ENCODE assay signal across 20 cellular contexts in the genomic region with DNA sequence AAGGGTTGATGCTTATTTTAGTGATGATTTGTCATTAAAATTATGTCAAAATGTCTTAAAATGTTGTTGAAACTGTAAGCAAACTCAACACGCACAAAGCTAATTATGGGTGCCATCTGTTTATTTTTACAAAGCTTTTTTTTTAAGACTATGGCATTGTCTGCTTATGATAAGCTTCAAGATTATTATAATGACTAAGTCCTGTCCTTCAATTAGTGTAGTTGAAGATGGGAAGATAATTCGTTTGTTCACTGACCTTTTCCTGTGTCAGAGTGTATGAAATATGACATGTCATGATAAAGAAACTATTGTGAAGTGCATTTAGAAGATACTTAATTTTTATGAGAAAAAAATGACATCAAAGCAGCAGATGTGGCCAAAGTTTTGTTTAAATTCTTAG.
DNase-seq lines count a peak whose midpoint lies in the region; ATAC-seq, FAIRE-seq and TF ChIP-seq lines count a peak whose summit lies in the region.
"Had no signal": no experiment of that assay in that cellular context is flagged by ENCODE, and none has a peak within 500 bp of the region (broad histone marks: within the 10 kb centered on the region; RNA-seq: fewer than 3 reads in every experiment).

No MANE protein-coding gene starts in this region.

- no peak overlapping the region for H3K9ac ChIP-seq in K562 (ENCODE audit: insufficient read depth in 1 of 2, low read depth in 2 of 2, low read length in 2 of 2)

- TF ChIP-seq RAD21 in K562 (CRISPR knock-in tag; conservative IDR thresholded peaks at IDR 0.05 in 1 of 2, IDR thresholded peaks at IDR 0.05 in 1 of 2) = no peak

- in situ Hi-C loops in K562 (cut with MboI) = no loop called here

- no peaks in the 10 kb centered on the region for H3K79me2 ChIP-seq in K562 (ENCODE audit: control insufficient read depth, insufficient read depth, low read length)

- intact Hi-C loops in K562 (cut with micrococcal nuclease) (no loop called here), testis (cut with DNase I; ENCODE audit: low total_unique reads) (no loop called here)

- no peak overlapping the region for H3K4me3 ChIP-seq in K562
- H3K4me3 ChIP-seq in testis = no peak overlapping the region
- H3K4me3 ChIP-seq: PC-9 had no signal

- 23% methylated on average over 2 of the region's 2 CpGs for WGBS in K562 (ENCODE audit: insufficient coverage, low coverage, missing lambda C conversion rate)
- 69 to 73% methylated on average over 2 of the region's 2 CpGs for WGBS in testis, 2 donors

- DNase-seq in NCI-H2227 treated with DMSO at 0.1 percent for 48 hours (lab: John Stamatoyannopoulos, UW) = peak; percentile 34
- DNase-seq in NCI-H2227 (lab: John Stamatoyannopoulos, UW; ENCODE audit: unreplicated experiment) = no peak
- DNase-seq in SK-N-DZ (ENCODE audit: low spot score) = peak; percentile 43
- no peak for DNase-seq in K562 (ENCODE audit: extremely low read depth in 1 of 4, low spot score in 3 of 4)
- no peak for DNase-seq in left lobe of liver (ENCODE audit: low spot score)
- DNase-seq in effector CD4-positive, alpha-beta T cell = no peak
- no peak for DNase-seq in testis
- no peak for DNase-seq in GF-D8 (lab: John Stamatoyannopoulos, UW)
- DNase-seq: MM.1S, NCI-H1105, NCI-H187, NCI-H2107, NCI-H748 treated with DMSO at 0.1 percent for 48 hours, PC-9, SIG-M5 had no signal

- TF ChIP-seq EP300 in K562 (IDR thresholded peaks at IDR 0.05; ENCODE audit: low read length) = no peak

- no peaks in the 10 kb centered on the region for H3K4me1 ChIP-seq in K562 (replicated peaks in 1 of 2; ENCODE audit: control insufficient read depth in 2 of 2, insufficient read depth in 2 of 2, low read length in 2 of 2)
- no peaks in the 10 kb centered on the region for H3K4me1 ChIP-seq in testis

- H3K36me3 ChIP-seq in K562 (ENCODE audit: control insufficient read depth, insufficient read depth, low read length) (no peaks in the 10 kb centered on the region), testis (ENCODE audit: low read depth, missing control alignments) (no peaks in the 10 kb centered on the region)

- H3K9me3 ChIP-seq in K562 (replicated peaks; ENCODE audit: control insufficient read depth, insufficient read depth, low read depth, low read length) = no peaks in the 10 kb centered on the region
- H3K9me3 ChIP-seq in testis = no peaks in the 10 kb centered on the region

- FAIRE-seq in K562 (lab: Jason Lieb, UNC) = no peak
- FAIRE-seq: GM12892, GM18507, H1 had no signal

- H3K9me1 ChIP-seq in K562 (ENCODE audit: control insufficient read depth, insufficient read depth, low read length) = no peaks in the 10 kb centered on the region

- no peak overlapping the region for H2AFZ ChIP-seq in K562 (ENCODE audit: low read depth, low read length)
- H2AFZ ChIP-seq: PC-9 had no signal

- no peaks in the 10 kb centered on the region for H4K20me1 ChIP-seq in K562 (replicated peaks; ENCODE audit: control insufficient read depth, insufficient read depth, low read length)

- no peaks in the 10 kb centered on the region for H3K27me3 ChIP-seq in K562 (ENCODE audit: control insufficient read depth in 2 of 2, insufficient read depth in 2 of 2, low read length in 2 of 2)
- no peaks in the 10 kb centered on the region for H3K27me3 ChIP-seq in testis

- ATAC-seq in K562 = no peak
- ATAC-seq in left lobe of liver = no peak

- no peak for TF ChIP-seq POLR2A in K562 (conservative IDR thresholded peaks at IDR 0.05)
- TF ChIP-seq POLR2A in testis (IDR thresholded peaks at IDR 0.05) = no peak

- POLR2A ChIA-PET in K562 (lab: Yijun Ruan, JAX) = no interaction called here

- CTCF ChIA-PET in K562 (lab: Yijun Ruan, JAX; ENCODE audit: low intra/inter-chr PET ratio) = no interaction called here

- no TSS peak for BruUV-seq in K562 (replicated peaks; lab: Mats Ljungman, UMichigan)

- no peak overlapping the region for H3K4me2 ChIP-seq in K562 (ENCODE audit: insufficient read depth, low read length)
- H3K4me2 ChIP-seq: PC-9 had no signal

- TF ChIP-seq CTCF in K562 (IDR thresholded peaks at IDR 0.05 in 2 of 3, conservative IDR thresholded peaks at IDR 0.05 in 1 of 3; ENCODE audit: insufficient read depth in 2 of 3, low read depth in 1 of 3, low read length in 3 of 3) (no peak), testis (IDR thresholded peaks at IDR 0.05) (no peak)

- H3K27ac ChIP-seq in K562 (ENCODE audit: extremely low read depth, low read depth, low read length) (no peak overlapping the region), testis (no peak overlapping the region)
- H3K27ac ChIP-seq: 22Rv1, PC-9, RWPE1 had no signal

TF ChIP-seq in K562, 482 proteins besides CTCF, POLR2A, EP300 and RAD21:
- no peak for TF ChIP-seq ZNF324 (CRISPR knock-in tag; IDR thresholded peaks at IDR 0.05)
- TF ChIP-seq ZNF785 (CRISPR knock-in tag; IDR thresholded peaks at IDR 0.05) = no peak
- TF ChIP-seq MEIS2 (IDR thresholded peaks at IDR 0.05; ENCODE audit: partially characterized antibody) = peak; percentile 14
- TF ChIP-seq SLC30A9 (CRISPR knock-in tag; IDR thresholded peaks at IDR 0.05) = no peak
- TF ChIP-seq SETDB1 (IDR thresholded peaks at IDR 0.05; ENCODE audit: low read length) = no peak

Comparison
In these comparisons a context has a peak if more than half of its experiments do, and no peak if none do; other contexts are left out.
1. DNase-seq: peak in NCI-H2227 treated with DMSO at 0.1 percent for 48 hours (single experiment) and SK-N-DZ (single experiment); none in NCI-H2227 (single experiment), K562 (0 of 4), left lobe of liver (single experiment), effector CD4-positive, alpha-beta T cell (single experiment), testis (single experiment) and GF-D8 (single experiment).